ENCODE assay signal across 32 cellular contexts in genomic region chr16:4608704-4608980, GRCh38. TPM values are rescaled to one million over a fixed set of nuclear protein-coding genes. Genes with fewer than 3 reads are reported as not detected.
"Had no signal": no experiment of that assay in that cellular context is flagged by ENCODE, and none has a peak within 500 bp of the region (broad histone marks: within the 10 kb centered on the region; RNA-seq: fewer than 3 reads in every experiment).

No MANE protein-coding gene starts in this region.

- ATAC-seq: activated CD4-positive, alpha-beta T cell treated with anti-CD3 and anti-CD28 coated beads for 36 hours; activated CD8-positive, alpha-beta memory T cell treated with anti-CD3 and anti-CD28 coated beads, Interleukin-2, amount 10 ng/mL, durations not matched to agents 7 days and 5 days; activated CD8-positive, alpha-beta T cell treated with anti-CD3 and anti-CD28 coated beads, Interleukin-2, amount 10 ng/mL, durations not matched to agents 7 days and 5 days; activated naive CD8-positive, alpha-beta T cell treated with anti-CD3 and anti-CD28 coated beads, Interleukin-2, amount 50 U/mL, for 24 hours; body of pancreas; effector memory CD8-positive, alpha-beta T cell; esophagus mucosa; gastrocnemius medialis; heart left ventricle had no signal

- H3K27ac ChIP-seq: body of pancreas, gastrocnemius medialis, heart left ventricle had no signal

- H3K27ac Mint-ChIP-seq: activated CD4-positive, alpha-beta memory T cell treated with anti-CD3 and anti-CD28 coated beads for 36 hours; activated CD4-positive, alpha-beta T cell treated with anti-CD3 and anti-CD28 coated beads for 36 hours; activated CD4-positive, alpha-beta T cell treated with anti-CD3 and anti-CD28 coated beads, Interleukin-2, amount 10 ng/mL, durations not matched to agents 24 days and 14 days; activated CD8-positive, alpha-beta memory T cell treated with anti-CD3 and anti-CD28 coated beads, Interleukin-2, amount 10 ng/mL, durations not matched to agents 7 days and 5 days; activated CD8-positive, alpha-beta T cell treated with anti-CD3 and anti-CD28 coated beads, Interleukin-2, amount 10 ng/mL, durations not matched to agents 7 days and 5 days; activated naive CD4-positive, alpha-beta T cell treated with anti-CD3 and anti-CD28 coated beads for 36 hours; activated naive CD4-positive, alpha-beta T cell treated with anti-CD3 and anti-CD28 coated beads, Interleukin-2, amount 50 U/mL, for 24 hours; activated naive CD8-positive, alpha-beta T cell treated with anti-CD3 and anti-CD28 coated beads for 36 hours; activated naive CD8-positive, alpha-beta T cell treated with anti-CD3 and anti-CD28 coated beads, Interleukin-2, amount 50 U/mL, for 24 hours; activated T-helper 1 cell treated with anti-CD3 and anti-CD28 coated beads, Interleukin-12 subunit alpha, Interleukin-12 subunit beta, Interleukin-2, Interleukin-4 antibody, amounts not matched to agents 30 ng/mL and 10 ng/mL and 1 ng/mL, durations not matched to agents 14 hours and 24 hours and 36 hours; activated T-helper 2 cell treated with anti-CD3 and anti-CD28 coated beads, Interferon-gamma antibody, Interleukin-2, Interleukin-4, amounts not matched to agents 10 μg/mL and 5 μg/mL and 100 μg/mL, durations not matched to agents 14 hours and 24 hours and 36 hours had no signal

- H3K4me3 Mint-ChIP-seq: activated CD4-positive, alpha-beta memory T cell treated with anti-CD3 and anti-CD28 coated beads for 36 hours; activated CD4-positive, alpha-beta T cell treated with anti-CD3 and anti-CD28 coated beads for 36 hours; activated CD4-positive, alpha-beta T cell treated with anti-CD3 and anti-CD28 coated beads, Interleukin-2, amount 10 ng/mL, durations not matched to agents 24 days and 14 days; activated CD8-positive, alpha-beta memory T cell treated with anti-CD3 and anti-CD28 coated beads, Interleukin-2, amount 10 ng/mL, durations not matched to agents 7 days and 5 days; activated CD8-positive, alpha-beta T cell treated with anti-CD3 and anti-CD28 coated beads, Interleukin-2, amount 10 ng/mL, durations not matched to agents 7 days and 5 days; activated naive CD4-positive, alpha-beta T cell treated with anti-CD3 and anti-CD28 coated beads for 36 hours; activated naive CD4-positive, alpha-beta T cell treated with anti-CD3 and anti-CD28 coated beads, Interleukin-2, amount 50 U/mL, for 24 hours; activated naive CD8-positive, alpha-beta T cell treated with anti-CD3 and anti-CD28 coated beads for 36 hours; activated naive CD8-positive, alpha-beta T cell treated with anti-CD3 and anti-CD28 coated beads, Interleukin-2, amount 50 U/mL, for 24 hours; activated T-helper 1 cell treated with anti-CD3 and anti-CD28 coated beads, Interleukin-12 subunit alpha, Interleukin-12 subunit beta, Interleukin-2, Interleukin-4 antibody, amounts not matched to agents 30 ng/mL and 10 ng/mL and 1 ng/mL, durations not matched to agents 14 hours and 24 hours and 36 hours had no signal

- H3K27me3 Mint-ChIP-seq: activated CD4-positive, alpha-beta memory T cell treated with anti-CD3 and anti-CD28 coated beads for 36 hours; activated CD4-positive, alpha-beta T cell treated with anti-CD3 and anti-CD28 coated beads for 36 hours; activated CD4-positive, alpha-beta T cell treated with anti-CD3 and anti-CD28 coated beads, Interleukin-2, amount 10 ng/mL, durations not matched to agents 24 days and 14 days; activated CD8-positive, alpha-beta memory T cell treated with anti-CD3 and anti-CD28 coated beads, Interleukin-2, amount 10 ng/mL, durations not matched to agents 7 days and 5 days; activated naive CD4-positive, alpha-beta T cell treated with anti-CD3 and anti-CD28 coated beads, Interleukin-2, amount 50 U/mL, for 24 hours; activated naive CD8-positive, alpha-beta T cell treated with anti-CD3 and anti-CD28 coated beads for 36 hours; activated naive CD8-positive, alpha-beta T cell treated with anti-CD3 and anti-CD28 coated beads, Interleukin-2, amount 50 U/mL, for 24 hours; effector memory CD8-positive, alpha-beta T cell had no signal

- H3K36me3 Mint-ChIP-seq: activated CD4-positive, alpha-beta memory T cell treated with anti-CD3 and anti-CD28 coated beads for 36 hours; activated CD8-positive, alpha-beta memory T cell treated with anti-CD3 and anti-CD28 coated beads, Interleukin-2, amount 10 ng/mL, durations not matched to agents 7 days and 5 days; activated naive CD4-positive, alpha-beta T cell treated with anti-CD3 and anti-CD28 coated beads, Interleukin-2, amount 50 U/mL, for 24 hours; activated naive CD8-positive, alpha-beta T cell treated with anti-CD3 and anti-CD28 coated beads for 36 hours had no signal

- DNase-seq: activated CD4-positive, alpha-beta memory T cell treated with anti-CD3 and anti-CD28 coated beads for 36 hours; activated CD4-positive, alpha-beta T cell treated with anti-CD3 and anti-CD28 coated beads for 36 hours; activated CD4-positive, alpha-beta T cell treated with anti-CD3 and anti-CD28 coated beads, Interleukin-2, amount 10 ng/mL, durations not matched to agents 24 days and 14 days; activated CD4-positive, CD25-positive, alpha-beta regulatory T cell; activated CD4-positive, CD25-positive, alpha-beta regulatory T cell treated with anti-CD3 and anti-CD28 coated beads, Interleukin-2, amount 50 U/mL, for 72 hours; activated CD8-positive, alpha-beta memory T cell treated with anti-CD3 and anti-CD28 coated beads, Interleukin-2, amount 10 ng/mL, durations not matched to agents 7 days and 5 days; activated CD8-positive, alpha-beta memory T cell treated with anti-CD3 and anti-CD28 coated beads, Interleukin-2, amount 50 U/mL, for 4 hours; activated CD8-positive, alpha-beta T cell treated with anti-CD3 and anti-CD28 coated beads, Interleukin-2, amount 10 ng/mL, durations not matched to agents 7 days and 5 days; activated effector memory CD4-positive, alpha-beta T cell treated with anti-CD3 and anti-CD28 coated beads, Interleukin-2, amount 50 U/mL, for 16 hours; activated naive CD4-positive, alpha-beta T cell treated with anti-CD3 and anti-CD28 coated beads for 36 hours; activated naive CD8-positive, alpha-beta T cell treated with anti-CD3 and anti-CD28 coated beads for 36 hours; activated naive CD8-positive, alpha-beta T cell treated with anti-CD3 and anti-CD28 coated beads, Interleukin-2, amount 50 U/mL, for 24 hours; activated T-cell treated with anti-CD3 and anti-CD28 coated beads, Interleukin-2, amount 50 U/mL, for 1 hour; activated T-cell treated with anti-CD3 and anti-CD28 coated beads, Interleukin-2, amount 50 U/mL, for 48 hours; amygdala; aorta; body of pancreas; caudate nucleus; cortex of kidney; dermis blood vessel endothelial cell; effector CD4-positive, alpha-beta T cell; effector memory CD8-positive, alpha-beta T cell; foreskin fibroblast; gastrocnemius medialis; glutamatergic neuron; heart left ventricle; T-helper 2 cell had no signal

- H3K4me1 Mint-ChIP-seq: activated CD4-positive, alpha-beta T cell treated with anti-CD3 and anti-CD28 coated beads, Interleukin-2, amount 10 ng/mL, durations not matched to agents 24 days and 14 days had no signal

- H3K9me3 Mint-ChIP-seq: activated CD4-positive, alpha-beta memory T cell treated with anti-CD3 and anti-CD28 coated beads for 36 hours; activated CD4-positive, alpha-beta T cell treated with anti-CD3 and anti-CD28 coated beads, Interleukin-2, amount 10 ng/mL, durations not matched to agents 24 days and 14 days; activated naive CD4-positive, alpha-beta T cell treated with anti-CD3 and anti-CD28 coated beads for 36 hours; activated naive CD4-positive, alpha-beta T cell treated with anti-CD3 and anti-CD28 coated beads, Interleukin-2, amount 50 U/mL, for 24 hours; activated naive CD8-positive, alpha-beta T cell treated with anti-CD3 and anti-CD28 coated beads for 36 hours; activated naive CD8-positive, alpha-beta T cell treated with anti-CD3 and anti-CD28 coated beads, Interleukin-2, amount 50 U/mL, for 24 hours; activated T-helper 1 cell treated with anti-CD3 and anti-CD28 coated beads, Interleukin-12 subunit alpha, Interleukin-12 subunit beta, Interleukin-2, Interleukin-4 antibody, amounts not matched to agents 30 ng/mL and 10 ng/mL and 1 ng/mL, durations not matched to agents 14 hours and 24 hours and 36 hours; activated T-helper 2 cell treated with anti-CD3 and anti-CD28 coated beads, Interferon-gamma antibody, Interleukin-2, Interleukin-4, amounts not matched to agents 10 μg/mL and 5 μg/mL and 100 μg/mL, durations not matched to agents 14 hours and 24 hours and 36 hours; effector memory CD8-positive, alpha-beta T cell had no signal

RNA-seq across cellular contexts. Expression of gene C16orf96, which starts 52.5 kb away (rescaled TPM):
- total RNA-seq: activated CD4-positive, alpha-beta T cell treated with anti-CD3 and anti-CD28 coated beads, Interleukin-2, amount 10 ng/mL, durations not matched to agents 24 days and 14 days; activated T-helper 1 cell treated with anti-CD3 and anti-CD28 coated beads, Interleukin-12 subunit alpha, Interleukin-12 subunit beta, Interleukin-2, Interleukin-4 antibody, amounts not matched to agents 30 ng/mL and 10 ng/mL and 1 ng/mL, durations not matched to agents 14 hours and 24 hours and 36 hours; activated T-helper 2 cell treated with anti-CD3 and anti-CD28 coated beads, Interferon-gamma antibody, Interleukin-2, Interleukin-4, amounts not matched to agents 10 μg/mL and 5 μg/mL and 100 μg/mL, durations not matched to agents 14 hours and 24 hours and 36 hours; dermis blood vessel endothelial cell; epithelial cell of proximal tubule had no signal
- polyA plus RNA-seq: aorta had no signal
